14 cellular contexts compared by ENCODE assay signal in the genomic region with DNA sequence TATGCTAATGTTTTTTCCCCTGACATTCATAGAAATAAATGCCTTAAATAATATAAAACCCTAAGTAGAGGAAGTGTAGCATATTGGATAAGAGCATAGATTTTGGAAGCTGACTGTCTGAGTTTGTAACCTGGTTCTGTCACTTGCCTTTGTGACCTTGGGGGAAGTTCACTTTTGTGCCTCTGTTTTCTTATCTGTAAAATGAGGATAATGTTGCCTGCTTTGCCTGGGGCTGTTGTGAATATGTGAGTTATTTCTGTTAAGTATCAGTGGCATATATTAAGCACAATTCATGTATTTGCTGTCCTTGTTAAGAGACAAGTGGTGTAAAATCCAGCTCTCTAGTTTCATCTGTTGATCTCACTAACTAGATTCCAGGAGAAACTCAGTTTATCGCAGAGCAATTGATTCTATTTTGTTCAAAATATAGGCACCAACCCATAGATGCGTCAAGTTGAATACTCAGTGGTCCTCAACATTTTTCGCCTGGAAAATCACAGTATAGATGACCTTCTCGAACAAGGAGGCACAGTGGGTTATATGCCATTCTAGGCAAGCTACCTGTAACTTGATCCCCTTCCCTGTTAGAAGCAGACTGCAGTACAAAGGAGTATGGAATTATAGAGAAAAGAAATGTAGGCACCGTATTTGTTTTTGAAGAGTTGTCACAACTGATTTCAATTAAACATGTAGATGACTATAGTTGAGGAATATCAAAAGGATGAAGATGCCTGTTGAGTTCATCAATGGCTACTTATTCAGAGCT.
A peak's percentile ranks its signal among the peaks of the same experiment; 100 is the strongest.
DNase-seq lines count a peak whose midpoint lies in the region; ATAC-seq and TF ChIP-seq lines count a peak whose summit lies in the region.
"Had no signal": no experiment of that assay in that cellular context is flagged by ENCODE, and none has a peak within 500 bp of the region (broad histone marks: within the 10 kb centered on the region; RNA-seq: fewer than 3 reads in every experiment).

No MANE protein-coding gene starts in this region.

- in situ Hi-C loops in Panc1 (cut with HindIII; ENCODE audit: low pct_unique_long_range_greater_than_20kb, low sequenced_read_pairs), result no loop called here

- CTCF ChIA-PET in Panc1 (lab: Charles Lee), result no interaction called here

- no peak overlapping the region for H3K9ac ChIP-seq in mesendoderm (ENCODE audit: low read length)

- H3K27ac ChIP-seq in Panc1 (ENCODE audit: low read length), result peak overlapping the region; percentile 97
- no peak overlapping the region for H3K27ac ChIP-seq in mesendoderm (ENCODE audit: low read depth, low read length)
- H3K27ac ChIP-seq in ovary, result no peak overlapping the region
- H3K27ac ChIP-seq: C4-2B, SJCRH30 had no signal

- H3K27ac Mint-ChIP-seq in HFFc6 (peak overlapping the region; percentile 81), nephron progenitor cell (peak overlapping the region; percentile 15)

- intact Hi-C loops in Panc1 (cut with micrococcal nuclease; ENCODE audit: unreplicated experiment), result no loop called here
- intact Hi-C loops in ovary (cut with DNase I), result no loop called here

- H3K4me3 ChIP-seq in Panc1 (ENCODE audit: low read depth in 2 of 2, low read length in 2 of 2), result no peak overlapping the region
- no peak overlapping the region for H3K4me3 ChIP-seq in mesendoderm (ENCODE audit: low read length)
- H3K4me3 ChIP-seq in ovary, result no peak overlapping the region
- H3K4me3 ChIP-seq: SJCRH30 had no signal

- no peak overlapping the region for H2AK5ac ChIP-seq in mesendoderm (ENCODE audit: low read length)

- no peak overlapping the region for H3K18ac ChIP-seq in mesendoderm (ENCODE audit: low read length)

- H3K27me3 ChIP-seq in Panc1 (ENCODE audit: control insufficient read depth, insufficient read depth, low read length) (no peaks in the 10 kb centered on the region), mesendoderm (ENCODE audit: insufficient read depth, low read length, poor library complexity) (no peaks in the 10 kb centered on the region), ovary (no peaks in the 10 kb centered on the region)
- H3K27me3 ChIP-seq: SJCRH30 had no signal

- H3K4me1 ChIP-seq in Panc1 (ENCODE audit: control insufficient read depth, insufficient read depth, low read length), result peaks cover 20% of the 10 kb centered on the region
- no peaks in the 10 kb centered on the region for H3K4me1 ChIP-seq in mesendoderm (ENCODE audit: control insufficient read depth, low read depth, low read length)
- H3K4me1 ChIP-seq in ovary (ENCODE audit: insufficient read depth), result no peaks in the 10 kb centered on the region

- peaks cover 62% of the 10 kb centered on the region for H3K36me3 Mint-ChIP-seq in HFFc6 (ENCODE audit: low read depth)
- H3K36me3 Mint-ChIP-seq in nephron progenitor cell (ENCODE audit: low read depth), result peaks cover 27% of the 10 kb centered on the region

- no peak for TF ChIP-seq CTCF in HFFc6 (IDR thresholded peaks at IDR 0.05)
- TF ChIP-seq CTCF in Panc1 (IDR thresholded peaks at IDR 0.05), result no peak
- no peak for TF ChIP-seq CTCF in nephron progenitor cell (IDR thresholded peaks at IDR 0.05)
- no peak for TF ChIP-seq CTCF in ovary (IDR thresholded peaks at IDR 0.05)

- TF ChIP-seq POLR2A in ovary (IDR thresholded peaks at IDR 0.05), result no peak

- no peaks in the 10 kb centered on the region for H3K79me1 ChIP-seq in mesendoderm (ENCODE audit: low read length)

- no TSS peak for BruUV-seq in Panc1 (replicated peaks; lab: Mats Ljungman, UMichigan)

- H3K79me2 ChIP-seq in mesendoderm (ENCODE audit: control insufficient read depth, insufficient read depth, low read length), result no peaks in the 10 kb centered on the region

- H2BK15ac ChIP-seq in mesendoderm (replicated peaks; ENCODE audit: low read depth), result no peak overlapping the region

- peaks cover 11% of the 10 kb centered on the region; the same call in 1 of the 2 replicates for H3K9me3 ChIP-seq in Panc1 (ENCODE audit: control insufficient read depth, insufficient read depth, low read depth, low read length)
- H3K9me3 ChIP-seq in ovary, result no peaks in the 10 kb centered on the region
- H3K9me3 ChIP-seq: SJCRH30 had no signal

- no peak overlapping the region for H4K8ac ChIP-seq in mesendoderm (ENCODE audit: low read depth, low read length)

- H3K36me3 ChIP-seq in Panc1 (ENCODE audit: control insufficient read depth, insufficient read depth, low read length), result no peaks in the 10 kb centered on the region; the same call in 1 of the 2 replicates
- no peaks in the 10 kb centered on the region for H3K36me3 ChIP-seq in mesendoderm (ENCODE audit: control insufficient read depth, insufficient read depth, low read length)
- H3K36me3 ChIP-seq in ovary, result no peaks in the 10 kb centered on the region
- H3K36me3 ChIP-seq: SJCRH30 had no signal

- no peak overlapping the region for H4K5ac ChIP-seq in mesendoderm (ENCODE audit: low read length)

- no peak for ATAC-seq in Panc1

- WGBS in mesendoderm (ENCODE audit: extremely low coverage, insufficient coverage, low lambda C conversion rate), result no CpG with 5 or more reads among the region's 5 CpGs
- 81 to 84% (median 83%) methylated on average over 5 of the region's 5 CpGs for WGBS in ovary, 3 donors

- no peak overlapping the region for H2BK120ac ChIP-seq in mesendoderm (ENCODE audit: low read depth, low read length)

- TF ChIP-seq EP300 in ovary (IDR thresholded peaks at IDR 0.05), result no peak

- H3K4me3 Mint-ChIP-seq in HFFc6, result peak overlapping the region; percentile 81
- no peak overlapping the region for H3K4me3 Mint-ChIP-seq in nephron progenitor cell

- H3K56ac ChIP-seq in mesendoderm (ENCODE audit: low read length), result no peak overlapping the region

- H3K9me3 Mint-ChIP-seq in HFFc6 (peaks cover 23% of the 10 kb centered on the region), nephron progenitor cell (peaks cover 16% of the 10 kb centered on the region)

- no peak overlapping the region for H3K23ac ChIP-seq in mesendoderm (ENCODE audit: low read length)

- H3K4me1 Mint-ChIP-seq in HFFc6 (ENCODE audit: low read depth) (peaks cover 45% of the 10 kb centered on the region), nephron progenitor cell (peaks cover 10% of the 10 kb centered on the region)

- H3K4me2 ChIP-seq in mesendoderm (ENCODE audit: low read length), result no peak overlapping the region

- DNase-seq in NCI-H510A treated with DMSO at 0.1 percent for 48 hours (lab: John Stamatoyannopoulos, UW) (peak; percentile 73), NCI-H510A (lab: John Stamatoyannopoulos, UW) (no peak), HFFc6 (no peak), Panc1 (ENCODE audit: low read depth, low spot score) (no peak), nephron progenitor cell (no peak), dermis blood vessel endothelial cell (no peak), mesendoderm (no peak), ovary (no peak)
- DNase-seq: MM.1S, NCI-H2029 treated with DMSO at 0.1 percent for 48 hours, RPMI8226, SJCRH30, T-helper 9 cell had no signal

- no peak overlapping the region for H2BK5ac ChIP-seq in mesendoderm (ENCODE audit: low read length)

- H3K27me3 Mint-ChIP-seq in HFFc6 (ENCODE audit: insufficient read depth) (no peaks in the 10 kb centered on the region; the same call in 1 of the 2 replicates), nephron progenitor cell (ENCODE audit: low read depth, poor library complexity) (peaks cover 3% of the 10 kb centered on the region)

- no peak overlapping the region for H3K4ac ChIP-seq in mesendoderm (ENCODE audit: low read depth, low read length)

- POLR2A ChIA-PET in Panc1 (lab: Charles Lee), result no interaction called here
